24 cellular contexts compared by ENCODE assay signal in the genomic region with DNA sequence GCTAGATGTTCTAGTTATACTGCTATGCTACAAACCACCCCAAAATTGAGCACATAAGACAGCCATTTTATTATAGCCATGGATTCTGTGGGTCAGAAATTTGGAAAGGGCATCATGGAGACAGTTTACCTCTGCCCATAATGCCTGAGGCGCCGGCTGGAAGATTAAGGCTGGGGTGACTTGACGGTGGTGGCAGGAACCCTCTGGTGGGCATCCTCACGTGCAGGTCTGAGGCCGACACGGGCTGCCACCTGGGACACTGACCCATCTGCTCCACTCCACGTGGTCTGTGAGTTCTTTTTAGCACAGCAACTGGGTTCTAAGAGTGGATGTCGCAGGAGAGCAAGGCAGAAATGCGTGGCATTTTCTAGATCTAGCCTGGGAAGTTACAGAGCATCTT. TPM values are rescaled to one million over a fixed set of nuclear protein-coding genes. Genes with fewer than 3 reads are reported as not detected.
A peak's percentile ranks its signal among the peaks of the same experiment; 100 is the strongest.
DNase-seq lines count a peak whose midpoint lies in the region; ATAC-seq, FAIRE-seq and TF ChIP-seq lines count a peak whose summit lies in the region.
"Had no signal": no experiment of that assay in that cellular context is flagged by ENCODE, and none has a peak within 500 bp of the region (broad histone marks: within the 10 kb centered on the region; RNA-seq: fewer than 3 reads in every experiment).

No MANE protein-coding gene starts in this region.

- H3K27ac ChIP-seq in kidney (ENCODE audit: low read depth in 2 of 2, low read length in 2 of 2) = no peak overlapping the region
- H3K27ac ChIP-seq: HL-60, SJSA1 had no signal

- FAIRE-seq in kidney (lab: Jason Lieb, UNC) = no peak
- FAIRE-seq: GM19239 had no signal

- DNase-seq in activated CD8-positive, alpha-beta T cell treated with anti-CD3 and anti-CD28 coated beads, Interleukin-2, amount 10 ng/mL, durations not matched to agents 7 days and 5 days = peak; percentile 17
- no peak for DNase-seq in activated CD8-positive, alpha-beta T cell treated with anti-CD3 and anti-CD28 coated beads for 36 hours
- peak; percentile 13 for DNase-seq in activated CD4-positive, alpha-beta memory T cell treated with anti-CD3 and anti-CD28 coated beads, Interleukin-2, amount 10 ng/mL, durations not matched to agents 7 days and 5 days
- DNase-seq in kidney = peak; percentile 39
- DNase-seq in ureter (ENCODE audit: low spot score) = peak; percentile 34
- no peak for DNase-seq in natural killer cell
- no peak for DNase-seq in GM19240 (ENCODE audit: insufficient read length, low spot score)
- DNase-seq in NCI-H526 (lab: John Stamatoyannopoulos, UW) = no peak
- DNase-seq: 8988T, ACHN, Calu3, DMS153, DND-41, H9, NCI-H1048, NCI-H1694, NCI-H2029 treated with DMSO at 0.1 percent for 48 hours, NCI-H446 treated with DMSO at 0.1 percent for 48 hours, NCI-H526 treated with DMSO at 0.1 percent for 48 hours, Right ventricle myocardium superior had no signal

- CTCF ChIA-PET in activated CD8-positive, alpha-beta T cell treated with anti-CD3 and anti-CD28 coated beads, Interleukin-2, amount 10 ng/mL, durations not matched to agents 7 days and 5 days (lab: Charles Lee) = interaction anchor here (0.7 to 14.2 kb wide), 8 partner anchors 9 to 225 kb away, joined by 3 to 364 read pairs (median 8); no protein-coding TSS in a partner anchor
- CTCF ChIA-PET in activated CD8-positive, alpha-beta T cell treated with anti-CD3 and anti-CD28 coated beads for 36 hours (lab: Charles Lee) = interaction anchor here (1.0 to 20.6 kb wide), 5 partner anchors 33 to 200 kb away, joined by 3 to 942 read pairs (median 7); no protein-coding TSS in a partner anchor
- CTCF ChIA-PET in activated CD4-positive, alpha-beta memory T cell treated with anti-CD3 and anti-CD28 coated beads, Interleukin-2, amount 10 ng/mL, durations not matched to agents 7 days and 5 days (lab: Charles Lee) = interaction anchor here (0.8 to 9.2 kb wide), 7 partner anchors 10 to 227 kb away, joined by 3 to 315 read pairs (median 26); no protein-coding TSS in a partner anchor

- no peaks in the 10 kb centered on the region for H3K36me3 Mint-ChIP-seq in activated CD8-positive, alpha-beta T cell treated with anti-CD3 and anti-CD28 coated beads, Interleukin-2, amount 10 ng/mL, durations not matched to agents 7 days and 5 days (ENCODE audit: low read depth)
- no peaks in the 10 kb centered on the region for H3K36me3 Mint-ChIP-seq in activated CD8-positive, alpha-beta T cell treated with anti-CD3 and anti-CD28 coated beads for 36 hours (ENCODE audit: low read depth)
- H3K36me3 Mint-ChIP-seq in activated CD4-positive, alpha-beta memory T cell treated with anti-CD3 and anti-CD28 coated beads, Interleukin-2, amount 10 ng/mL, durations not matched to agents 7 days and 5 days (ENCODE audit: low read depth) = no peaks in the 10 kb centered on the region
- H3K36me3 Mint-ChIP-seq in natural killer cell = no peaks in the 10 kb centered on the region

- peaks cover 0 to 3% of the 10 kb centered on the region in 2 donors for H3K4me1 ChIP-seq in kidney (ENCODE audit: control insufficient read depth in 1 of 2, insufficient read depth in 1 of 2, low read depth in 1 of 2, low read length in 2 of 2)

- H3K27me3 Mint-ChIP-seq in activated CD8-positive, alpha-beta T cell treated with anti-CD3 and anti-CD28 coated beads, Interleukin-2, amount 10 ng/mL, durations not matched to agents 7 days and 5 days (ENCODE audit: low read depth) = peaks cover 7% of the 10 kb centered on the region
- H3K27me3 Mint-ChIP-seq in activated CD8-positive, alpha-beta T cell treated with anti-CD3 and anti-CD28 coated beads for 36 hours = peaks cover 11% of the 10 kb centered on the region
- H3K27me3 Mint-ChIP-seq in activated CD4-positive, alpha-beta memory T cell treated with anti-CD3 and anti-CD28 coated beads, Interleukin-2, amount 10 ng/mL, durations not matched to agents 7 days and 5 days = peaks cover 9% of the 10 kb centered on the region
- peaks cover 16 to 23% of the 10 kb centered on the region in 2 donors for H3K27me3 Mint-ChIP-seq in natural killer cell (ENCODE audit: low read depth in 2 of 2)

- H3K27ac Mint-ChIP-seq in activated CD8-positive, alpha-beta T cell treated with anti-CD3 and anti-CD28 coated beads, Interleukin-2, amount 10 ng/mL, durations not matched to agents 7 days and 5 days = no peak overlapping the region
- no peak overlapping the region for H3K27ac Mint-ChIP-seq in activated CD8-positive, alpha-beta T cell treated with anti-CD3 and anti-CD28 coated beads for 36 hours
- no peak overlapping the region for H3K27ac Mint-ChIP-seq in activated CD4-positive, alpha-beta memory T cell treated with anti-CD3 and anti-CD28 coated beads, Interleukin-2, amount 10 ng/mL, durations not matched to agents 7 days and 5 days
- no peak overlapping the region for H3K27ac Mint-ChIP-seq in natural killer cell
- H3K27ac Mint-ChIP-seq: GM23338 had no signal

- H3K4me3 ChIP-seq in kidney (ENCODE audit: low read length in 2 of 2) = no peak overlapping the region
- H3K4me3 ChIP-seq: GM23338, SJSA1 had no signal

- H3K9ac ChIP-seq in kidney (ENCODE audit: low read length in 2 of 2) = no peak overlapping the region

- POLR2A ChIA-PET in activated CD8-positive, alpha-beta T cell treated with anti-CD3 and anti-CD28 coated beads, Interleukin-2, amount 10 ng/mL, durations not matched to agents 7 days and 5 days (lab: Charles Lee) = no interaction called here
- POLR2A ChIA-PET in activated CD8-positive, alpha-beta T cell treated with anti-CD3 and anti-CD28 coated beads for 36 hours (lab: Charles Lee) = no interaction called here
- POLR2A ChIA-PET in activated CD4-positive, alpha-beta memory T cell treated with anti-CD3 and anti-CD28 coated beads, Interleukin-2, amount 10 ng/mL, durations not matched to agents 7 days and 5 days (lab: Charles Lee) = interaction anchor here (2.3 kb wide), 1 partner anchor 170 kb away, joined by 12 read pairs; no protein-coding TSS in a partner anchor

- H3K9me3 ChIP-seq in kidney (ENCODE audit: control insufficient read depth in 1 of 2, low read length in 2 of 2) = no peaks in the 10 kb centered on the region
- H3K9me3 ChIP-seq: SJSA1 had no signal

- peaks cover 11% of the 10 kb centered on the region for H3K4me1 Mint-ChIP-seq in activated CD8-positive, alpha-beta T cell treated with anti-CD3 and anti-CD28 coated beads, Interleukin-2, amount 10 ng/mL, durations not matched to agents 7 days and 5 days (ENCODE audit: low read depth)
- peaks cover 12% of the 10 kb centered on the region for H3K4me1 Mint-ChIP-seq in activated CD8-positive, alpha-beta T cell treated with anti-CD3 and anti-CD28 coated beads for 36 hours (ENCODE audit: low read depth)
- peaks cover 11% of the 10 kb centered on the region for H3K4me1 Mint-ChIP-seq in activated CD4-positive, alpha-beta memory T cell treated with anti-CD3 and anti-CD28 coated beads, Interleukin-2, amount 10 ng/mL, durations not matched to agents 7 days and 5 days
- peaks cover 14% of the 10 kb centered on the region in 2 donors for H3K4me1 Mint-ChIP-seq in natural killer cell

- ATAC-seq in activated CD8-positive, alpha-beta T cell treated with anti-CD3 and anti-CD28 coated beads, Interleukin-2, amount 10 ng/mL, durations not matched to agents 7 days and 5 days = no peak
- ATAC-seq in activated CD8-positive, alpha-beta T cell treated with anti-CD3 and anti-CD28 coated beads for 36 hours = no peak
- ATAC-seq in natural killer cell = no peak

- intact Hi-C loops in activated CD8-positive, alpha-beta T cell treated with anti-CD3 and anti-CD28 coated beads for 36 hours (cut with micrococcal nuclease) = no loop called here
- intact Hi-C loops in kidney (cut with DNase I) = no loop called here
- intact Hi-C loops in natural killer cell (cut with micrococcal nuclease) = no loop called here

- H3K4me3 Mint-ChIP-seq in activated CD8-positive, alpha-beta T cell treated with anti-CD3 and anti-CD28 coated beads, Interleukin-2, amount 10 ng/mL, durations not matched to agents 7 days and 5 days = no peak overlapping the region
- no peak overlapping the region for H3K4me3 Mint-ChIP-seq in activated CD8-positive, alpha-beta T cell treated with anti-CD3 and anti-CD28 coated beads for 36 hours
- H3K4me3 Mint-ChIP-seq in activated CD4-positive, alpha-beta memory T cell treated with anti-CD3 and anti-CD28 coated beads, Interleukin-2, amount 10 ng/mL, durations not matched to agents 7 days and 5 days = no peak overlapping the region
- H3K4me3 Mint-ChIP-seq in natural killer cell = no peak overlapping the region
- H3K4me3 Mint-ChIP-seq: GM23338, H9 had no signal

- H3K36me3 ChIP-seq in kidney (ENCODE audit: control insufficient read depth in 1 of 2, insufficient read depth in 2 of 2, low read length in 2 of 2) = no peaks in the 10 kb centered on the region
- H3K36me3 ChIP-seq: SJSA1 had no signal

- no peaks in the 10 kb centered on the region for H3K9me3 Mint-ChIP-seq in activated CD8-positive, alpha-beta T cell treated with anti-CD3 and anti-CD28 coated beads, Interleukin-2, amount 10 ng/mL, durations not matched to agents 7 days and 5 days (ENCODE audit: insufficient read depth)
- no peaks in the 10 kb centered on the region for H3K9me3 Mint-ChIP-seq in activated CD8-positive, alpha-beta T cell treated with anti-CD3 and anti-CD28 coated beads for 36 hours
- H3K9me3 Mint-ChIP-seq in activated CD4-positive, alpha-beta memory T cell treated with anti-CD3 and anti-CD28 coated beads, Interleukin-2, amount 10 ng/mL, durations not matched to agents 7 days and 5 days = no peaks in the 10 kb centered on the region
- H3K9me3 Mint-ChIP-seq in natural killer cell = no peaks in the 10 kb centered on the region
- H3K9me3 Mint-ChIP-seq: GM23338, H9 had no signal

- no peak for TF ChIP-seq CTCF in activated CD8-positive, alpha-beta T cell treated with anti-CD3 and anti-CD28 coated beads for 36 hours (IDR thresholded peaks at IDR 0.05)
- TF ChIP-seq CTCF in kidney (IDR thresholded peaks at IDR 0.05; ENCODE audit: borderline replicate concordance, extremely low read depth, insufficient read depth) (no peak), natural killer cell (IDR thresholded peaks at IDR 0.05) (no peak)

RNA-seq across cellular contexts. Expression of a gene that starts 40.0 kb away (rescaled TPM):
- 1 to 10 TPM; 3.5 to 3.6 TPM for total RNA-seq in activated CD8-positive, alpha-beta T cell treated with anti-CD3 and anti-CD28 coated beads, Interleukin-2, amount 10 ng/mL, durations not matched to agents 7 days and 5 days
- total RNA-seq in activated CD8-positive, alpha-beta T cell treated with anti-CD3 and anti-CD28 coated beads for 36 hours = 1 to 10 TPM; 2.6 to 3.5 TPM
- total RNA-seq in activated CD4-positive, alpha-beta memory T cell treated with anti-CD3 and anti-CD28 coated beads, Interleukin-2, amount 10 ng/mL, durations not matched to agents 7 days and 5 days = under 1 TPM; 0.78 to 0.85 TPM
- 22.5 TPM for total RNA-seq in kidney
- polyA plus RNA-seq in kidney (ENCODE audit: insufficient read depth, low read depth, low replicate concordance) = 2.9 TPM
- 35.3 TPM for total RNA-seq in ureter
- 10 to 100 TPM; 10.3 to 14.7 (median 13.7) TPM for total RNA-seq in natural killer cell

Comparison
In these comparisons a context has a peak if more than half of its experiments do, and no peak if none do; other contexts are left out.
1. DNase-seq: peak in activated CD8-positive, alpha-beta T cell treated with anti-CD3 and anti-CD28 coated beads, Interleukin-2, amount 10 ng/mL, durations not matched to agents 7 days and 5 days (single experiment), activated CD4-positive, alpha-beta memory T cell treated with anti-CD3 and anti-CD28 coated beads, Interleukin-2, amount 10 ng/mL, durations not matched to agents 7 days and 5 days (single experiment), kidney (single experiment) and ureter (single experiment); none in activated CD8-positive, alpha-beta T cell treated with anti-CD3 and anti-CD28 coated beads for 36 hours (single experiment), natural killer cell (single experiment), GM19240 (single experiment) and NCI-H526 (0 of 2).